ENCODE assay signal across 8 cellular contexts in the genomic region with DNA sequence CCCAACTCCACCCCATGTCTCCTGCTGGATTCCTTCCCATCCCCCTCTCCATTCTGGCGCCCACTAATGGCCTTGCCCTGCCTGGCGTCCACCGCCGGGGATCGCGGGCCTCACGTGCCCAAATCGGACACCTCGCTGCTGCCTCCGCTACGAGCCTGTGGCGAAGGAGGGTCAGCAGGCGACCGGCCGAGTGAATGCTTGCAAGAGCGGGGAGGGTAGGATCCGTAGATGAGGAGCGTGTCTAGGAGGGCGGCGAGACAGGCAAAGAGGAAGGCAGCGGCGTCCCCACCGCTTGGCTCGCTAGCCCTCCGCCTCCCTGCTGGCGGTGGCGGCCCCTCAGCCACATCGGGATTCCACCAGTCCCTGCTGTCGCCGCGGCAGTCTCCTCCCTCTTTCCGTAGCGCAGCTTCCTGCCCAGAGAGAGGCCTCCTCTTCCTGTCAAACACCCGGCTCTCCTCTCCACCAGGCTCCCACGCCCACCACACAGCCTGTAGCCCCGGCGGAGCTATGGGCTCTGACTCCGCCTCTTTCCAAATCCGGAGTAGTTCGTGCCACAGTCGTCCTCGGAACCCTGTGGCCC. TPM values are rescaled to one million over a fixed set of nuclear protein-coding genes. Genes with fewer than 3 reads are reported as not detected.
DNase-seq lines count a peak whose midpoint lies in the region; ATAC-seq and TF ChIP-seq lines count a peak whose summit lies in the region.

A gene (minus strand): TSS at position 387 of the 580 bp plus-strand sequence.

- intact Hi-C loops in lower lobe of right lung (cut with DNase I): no loop called here

- peak within 1 kb of the TSS; percentile 70 to 82 (median 79) for H3K9ac ChIP-seq in BLaER1 treated with 17β-estradiol and CSF1 and Interleukin-3, amounts not matched to agents 10 nM and 100 nM

- H3K27me3 ChIP-seq in BLaER1 treated with 17β-estradiol and CSF1 and Interleukin-3, amounts not matched to agents 10 nM and 100 nM: peaks cover 13 to 45% (median 30%) of the 10 kb centered on the region in 11 experiments; a peak in 21 of 22 replicates
- H3K27me3 ChIP-seq in lower lobe of right lung (ENCODE audit: low read depth): no peaks in the 10 kb centered on the region

- ATAC-seq in GM19328 (IDR thresholded peaks at IDR 0.05; ENCODE audit: unreplicated experiment) (peak; percentile 100), HG03469 (IDR thresholded peaks at IDR 0.05; ENCODE audit: unreplicated experiment) (peak; percentile 100), lower lobe of right lung (peak; percentile 99)

- peak; percentile 76 for DNase-seq in NCI-H748 treated with DMSO at 0.1 percent for 48 hours (lab: John Stamatoyannopoulos, UW)
- peak; percentile 66 to 74 for DNase-seq in activated CD4-positive, alpha-beta T cell treated with anti-CD3 and anti-CD28 coated beads, Interleukin-2, amount 50 U/mL, for 4 hours
- peak; percentile 85 for DNase-seq in ecto neural progenitor cell (ENCODE audit: low spot score)
- peak; percentile 87 for DNase-seq in lower lobe of right lung
- DNase-seq in stimulated activated CD4-positive, alpha-beta T cell treated with anti-CD3 and anti-CD28 coated beads, TNF-alpha, amount 100 ng/mL, for 24 hours (ENCODE audit: low read depth in 3 of 3): peak; percentile 62 to 80 (median 66)

- peak within 1 kb of the TSS; percentile 53 to 84 (median 72) for H3K27ac ChIP-seq in BLaER1 treated with 17β-estradiol and CSF1 and Interleukin-3, amounts not matched to agents 10 nM and 100 nM
- peak within 1 kb of the TSS; percentile 73 for H3K27ac ChIP-seq in lower lobe of right lung

- peak within 1 kb of the TSS; percentile 40 to 72 (median 66); a peak in 19 of 22 replicates for H3K4me2 ChIP-seq in BLaER1 treated with 17β-estradiol and CSF1 and Interleukin-3, amounts not matched to agents 10 nM and 100 nM

- H3K36me3 ChIP-seq in BLaER1 treated with 17β-estradiol and CSF1 and Interleukin-3, amounts not matched to agents 10 nM and 100 nM: peaks cover 0 to 10% (median 0%) of the 10 kb centered on the region in 11 experiments; a peak in 2 of 22 replicates
- no peaks in the 10 kb centered on the region for H3K36me3 ChIP-seq in lower lobe of right lung

- no peak for TF ChIP-seq CTCF in lower lobe of right lung (IDR thresholded peaks at IDR 0.05)

- no peaks in the 10 kb centered on the region for H3K4me1 ChIP-seq in BLaER1 treated with 17β-estradiol and CSF1 and Interleukin-3, amounts not matched to agents 10 nM and 100 nM
- H3K4me1 ChIP-seq in lower lobe of right lung: no peaks in the 10 kb centered on the region

- peak within 1 kb of the TSS; percentile 53 to 70 (median 62) for H3K4me3 ChIP-seq in BLaER1 treated with 17β-estradiol and CSF1 and Interleukin-3, amounts not matched to agents 10 nM and 100 nM
- H3K4me3 ChIP-seq in lower lobe of right lung: peak within 1 kb of the TSS; percentile 64

- peaks cover 0 to 7% (median 0%) of the 10 kb centered on the region in 11 experiments; a peak in 4 of 22 replicates for H3K9me3 ChIP-seq in BLaER1 treated with 17β-estradiol and CSF1 and Interleukin-3, amounts not matched to agents 10 nM and 100 nM (replicated peaks in 1 of 11)
- no peaks in the 10 kb centered on the region for H3K9me3 ChIP-seq in lower lobe of right lung

- no peaks in the 10 kb centered on the region; a peak in 1 of 22 replicates for H4K20me1 ChIP-seq in BLaER1 treated with 17β-estradiol and CSF1 and Interleukin-3, amounts not matched to agents 10 nM and 100 nM

RNA-seq across cellular contexts. Expression of the gene that starts here (rescaled TPM):
- 9.8 TPM for total RNA-seq in lower lobe of right lung

Comparison
In these comparisons a context has a peak if more than half of its experiments do, and no peak if none do; other contexts are left out.
1. Peak in every context shown above with its lines: DNase-seq, ATAC-seq, H3K4me3 ChIP-seq and H3K27ac ChIP-seq.